1 cellular context compared by ENCODE assay signal in genomic region chr4:70936200-70936787, GRCh38.
TF ChIP-seq lines count a peak whose summit lies in the region.

No MANE protein-coding gene starts in this region.

TF ChIP-seq in IMR-90, 13 proteins besides CTCF, POLR2A, EP300 and RAD21:
- TF ChIP-seq CEBPB (IDR thresholded peaks at IDR 0.05; ENCODE audit: low read depth, low read length) = no peak
